ENCODE assay signal across 12 cellular contexts in genomic region chr4:23904639-23905061, GRCh38. TPM values are rescaled to one million over a fixed set of nuclear protein-coding genes. Genes with fewer than 3 reads are reported as not detected.
DNase-seq lines count a peak whose midpoint lies in the region; ATAC-seq and TF ChIP-seq lines count a peak whose summit lies in the region.
"Had no signal": no experiment of that assay in that cellular context is flagged by ENCODE, and none has a peak within 500 bp of the region (broad histone marks: within the 10 kb centered on the region; RNA-seq: fewer than 3 reads in every experiment).

No MANE protein-coding gene starts in this region.

- no peaks in the 10 kb centered on the region for H3K4me1 Mint-ChIP-seq in naive thymus-derived CD4-positive, alpha-beta T cell
- H3K4me1 Mint-ChIP-seq: CD4-positive, alpha-beta memory T cell had no signal

- DNase-seq in NCI-H128 (lab: John Stamatoyannopoulos, UW; ENCODE audit: unreplicated experiment), result peak; percentile 35
- DNase-seq in amygdala (lab: John Stamatoyannopoulos, UW), result peak in 29 of 56 donors; percentile 4 to 67 (median 23)
- no peak for DNase-seq in right atrium auricular region (ENCODE audit: low spot score)
- DNase-seq in gastrocnemius medialis, result no peak
- no peak for DNase-seq in naive thymus-derived CD4-positive, alpha-beta T cell
- no peak for DNase-seq in islet precursor cell
- no peak for DNase-seq in SK-N-SH
- DNase-seq: CD4-positive, alpha-beta memory T cell; effector CD4-positive, alpha-beta T cell; retina had no signal

- peaks cover 0 to 6% (median 0%) of the 10 kb centered on the region in 11 donors for H3K9me3 Mint-ChIP-seq in naive thymus-derived CD4-positive, alpha-beta T cell

- peak overlapping the region; percentile 68 to 84 for H3K27ac ChIP-seq in right atrium auricular region
- peak overlapping the region; percentile 64 to 84 (median 80) for H3K27ac ChIP-seq in gastrocnemius medialis
- no peak overlapping the region for H3K27ac ChIP-seq in naive thymus-derived CD4-positive, alpha-beta T cell (ENCODE audit: low read depth, low read length)
- no peak overlapping the region for H3K27ac ChIP-seq in SK-N-SH (ENCODE audit: low read depth in 2 of 2, low read length in 1 of 2)
- H3K27ac ChIP-seq: SJSA1 had no signal

- no peak for TF ChIP-seq EP300 in SK-N-SH (IDR thresholded peaks at IDR 0.05; ENCODE audit: borderline replicate concordance in 1 of 2, low read depth in 1 of 2, low read length in 1 of 2)

- no peak overlapping the region for H3K4me3 ChIP-seq in right atrium auricular region
- peak overlapping the region in 1 of 4 donors; percentile 22 for H3K4me3 ChIP-seq in gastrocnemius medialis
- H3K4me3 ChIP-seq in naive thymus-derived CD4-positive, alpha-beta T cell (ENCODE audit: low read length), result no peak overlapping the region
- H3K4me3 ChIP-seq in SK-N-SH (ENCODE audit: low read depth in 2 of 2, low read length in 1 of 2), result no peak overlapping the region
- H3K4me3 ChIP-seq: K562, SJSA1 had no signal

- H3K9me3 ChIP-seq in right atrium auricular region (no peaks in the 10 kb centered on the region), gastrocnemius medialis (no peaks in the 10 kb centered on the region), SK-N-SH (no peaks in the 10 kb centered on the region)
- H3K9me3 ChIP-seq in naive thymus-derived CD4-positive, alpha-beta T cell (ENCODE audit: control insufficient read depth in 2 of 3, low read length in 3 of 3), result no peaks in the 10 kb centered on the region
- H3K9me3 ChIP-seq: SJSA1 had no signal

- no peaks in the 10 kb centered on the region for H3K79me2 ChIP-seq in SK-N-SH (ENCODE audit: insufficient read depth)

- H3K27me3 Mint-ChIP-seq in naive thymus-derived CD4-positive, alpha-beta T cell, result peaks cover 0 to under 1% (median 0%) of the 10 kb centered on the region in 5 donors
- H3K27me3 Mint-ChIP-seq: CD4-positive, alpha-beta memory T cell had no signal

- POLR2A ChIA-PET in naive thymus-derived CD4-positive, alpha-beta T cell (lab: Charles Lee), result no interaction called here
- POLR2A ChIA-PET in SK-N-SH (lab: Yijun Ruan, JAX), result no interaction called here

- in situ Hi-C loops in gastrocnemius medialis (cut with MboI; ENCODE audit: low sequenced_read_pairs in 4 of 4), result no loop called here

- 66% methylated on average over 5 of the region's 5 CpGs for WGBS in SK-N-SH (ENCODE audit: low lambda C conversion rate)

- H2AFZ ChIP-seq in SK-N-SH (ENCODE audit: low read depth), result no peak overlapping the region

- ATAC-seq in gastrocnemius medialis, result peak; percentile 26 to 41
- ATAC-seq in naive thymus-derived CD4-positive, alpha-beta T cell, result no peak
- ATAC-seq: K562 had no signal

- H3F3A ChIP-seq in SK-N-SH (replicated peaks; ENCODE audit: insufficient read depth), result no peaks in the 10 kb centered on the region

- no peaks in the 10 kb centered on the region for H3K36me3 ChIP-seq in right atrium auricular region
- no peaks in the 10 kb centered on the region for H3K36me3 ChIP-seq in gastrocnemius medialis
- no peaks in the 10 kb centered on the region for H3K36me3 ChIP-seq in naive thymus-derived CD4-positive, alpha-beta T cell (ENCODE audit: control insufficient read depth in 2 of 3, insufficient read depth in 3 of 3, low read length in 3 of 3)
- no peaks in the 10 kb centered on the region for H3K36me3 ChIP-seq in SK-N-SH (replicated peaks in 1 of 2; ENCODE audit: control insufficient read depth in 1 of 2, insufficient read depth in 2 of 2, low read length in 1 of 2)
- H3K36me3 ChIP-seq: SJSA1 had no signal

- H3K27me3 ChIP-seq in right atrium auricular region (no peaks in the 10 kb centered on the region), gastrocnemius medialis (no peaks in the 10 kb centered on the region), SK-N-SH (ENCODE audit: insufficient read depth) (no peaks in the 10 kb centered on the region)
- H3K27me3 ChIP-seq in naive thymus-derived CD4-positive, alpha-beta T cell (ENCODE audit: control insufficient read depth in 2 of 2, insufficient read depth in 2 of 2, low read length in 2 of 2), result no peaks in the 10 kb centered on the region
- H3K27me3 ChIP-seq: SJSA1 had no signal

- H3K4me1 ChIP-seq in right atrium auricular region (peaks cover 0 to 4% of the 10 kb centered on the region in 2 donors), gastrocnemius medialis (peaks cover 12 to 22% of the 10 kb centered on the region in 2 donors), SK-N-SH (ENCODE audit: control insufficient read depth in 1 of 2, insufficient read depth in 2 of 2, low read depth in 1 of 2, low read length in 1 of 2) (no peaks in the 10 kb centered on the region)
- no peaks in the 10 kb centered on the region for H3K4me1 ChIP-seq in naive thymus-derived CD4-positive, alpha-beta T cell (ENCODE audit: control insufficient read depth in 2 of 2, insufficient read depth in 2 of 2, low read length in 2 of 2)
- H3K4me1 ChIP-seq: SJSA1 had no signal

- no peak overlapping the region for H3K4me2 ChIP-seq in SK-N-SH

- no peaks in the 10 kb centered on the region for H4K20me1 ChIP-seq in SK-N-SH (ENCODE audit: insufficient read depth)

- no peak overlapping the region for H3K27ac Mint-ChIP-seq in naive thymus-derived CD4-positive, alpha-beta T cell
- H3K27ac Mint-ChIP-seq: CD4-positive, alpha-beta memory T cell had no signal

- TF ChIP-seq POLR2A in gastrocnemius medialis (IDR thresholded peaks at IDR 0.05), result no peak

- TF ChIP-seq CTCF in right atrium auricular region (IDR thresholded peaks at IDR 0.05), result no peak
- TF ChIP-seq CTCF in gastrocnemius medialis (IDR thresholded peaks at IDR 0.05 in 4 of 5, conservative IDR thresholded peaks at IDR 0.05 in 1 of 5), result no peak
- no peak for TF ChIP-seq CTCF in SK-N-SH (IDR thresholded peaks at IDR 0.05)

- H3K4me3 Mint-ChIP-seq in naive thymus-derived CD4-positive, alpha-beta T cell, result no peak overlapping the region
- H3K4me3 Mint-ChIP-seq: CD4-positive, alpha-beta memory T cell had no signal

- intact Hi-C loops in gastrocnemius medialis (cut with DNase I; ENCODE audit: low total_unique reads), result loop anchor here (1.0 to 2.0 kb wide), 2 partner anchors 16 to 26 kb away; no protein-coding TSS in a partner anchor
- intact Hi-C loops in naive thymus-derived CD4-positive, alpha-beta T cell (cut with micrococcal nuclease), result no loop called here

- H3K9me2 ChIP-seq in SK-N-SH, result no peaks in the 10 kb centered on the region

- no peaks in the 10 kb centered on the region for H3K36me3 Mint-ChIP-seq in naive thymus-derived CD4-positive, alpha-beta T cell
- H3K36me3 Mint-ChIP-seq: CD4-positive, alpha-beta memory T cell had no signal

- H3K9ac ChIP-seq in SK-N-SH, result no peak overlapping the region

- CTCF ChIA-PET in naive thymus-derived CD4-positive, alpha-beta T cell (lab: Charles Lee), result no interaction called here
- CTCF ChIA-PET in SK-N-SH (lab: Yijun Ruan, JAX), result interaction anchor here (0.9 to 1.2 kb wide), 2 partner anchors 10 to 12 kb away, joined by 3 read pairs; no protein-coding TSS in a partner anchor

- no peak for TF ChIP-seq RAD21 in SK-N-SH (IDR thresholded peaks at IDR 0.05; ENCODE audit: low read length)

TF ChIP-seq in SK-N-SH, 30 proteins besides CTCF, POLR2A, EP300 and RAD21 (continues in another document):
- TF ChIP-seq GABPA (IDR thresholded peaks at IDR 0.05; ENCODE audit: low read depth) (no peak), POLR2AphosphoS5 (IDR thresholded peaks at IDR 0.05; ENCODE audit: low read depth, low read length) (no peak), SMC3 (IDR thresholded peaks at IDR 0.05; ENCODE audit: low read depth, low read length) (no peak), RXRA (IDR thresholded peaks at IDR 0.05; ENCODE audit: borderline replicate concordance, low read depth) (no peak), USF2 (IDR thresholded peaks at IDR 0.05; ENCODE audit: borderline replicate concordance, low read depth, low read length) (no peak), RFX5 (IDR thresholded peaks at IDR 0.05; ENCODE audit: low read length) (no peak), YY1 (IDR thresholded peaks at IDR 0.05; ENCODE audit: low read depth) (no peak), PBX3 (IDR thresholded peaks at IDR 0.05) (no peak), MXI1 (IDR thresholded peaks at IDR 0.05; ENCODE audit: low read depth, low read length) (no peak)

RNA-seq across cellular contexts. Expression of gene PPARGC1A, which starts 14.8 kb away (rescaled TPM):
- total RNA-seq in right atrium auricular region (10 to 100 TPM; 41.6 to 72.3 TPM), gastrocnemius medialis (10 to 100 TPM; 30.6 to 68.9 (median 52.3) TPM)
- not detected for total RNA-seq in naive thymus-derived CD4-positive, alpha-beta T cell
- not detected for polyA plus RNA-seq in naive thymus-derived CD4-positive, alpha-beta T cell
- polyA plus RNA-seq in SK-N-SH (2012; rRNA removed), result 0.06 and 0.07 TPM in 2 replicates
- polyA plus RNA-seq in SK-N-SH (2012; cell fraction: cytosol; rRNA removed), result 0.03 and 0.07 TPM in 2 replicates
- polyA plus RNA-seq in SK-N-SH (2012; cell fraction: nucleus; rRNA removed), result 0.08 and 0.14 TPM in 2 replicates
- total RNA-seq: CD4-positive, alpha-beta memory T cell had no signal
- polyA plus RNA-seq: CD4-positive, alpha-beta memory T cell; K562 had no signal

Comparison
In these comparisons a context has a peak if more than half of its experiments do, and no peak if none do; other contexts are left out.
1. DNase-seq: peak in NCI-H128 (single experiment) and amygdala (29 of 56); none in right atrium auricular region (single experiment), gastrocnemius medialis (0 of 2), naive thymus-derived CD4-positive, alpha-beta T cell (0 of 9), islet precursor cell (single experiment) and SK-N-SH (single experiment).
2. H3K27ac ChIP-seq: peak in right atrium auricular region (2 of 2) and gastrocnemius medialis (4 of 4); none in naive thymus-derived CD4-positive, alpha-beta T cell (single experiment) and SK-N-SH (0 of 2).
3. RNA of gene PPARGC1A, which starts 14.8 kb away (total RNA-seq): 41.6 to 72.3 TPM in right atrium auricular region and 30.6 to 68.9 TPM in gastrocnemius medialis; not detected in naive thymus-derived CD4-positive, alpha-beta T cell; every median in the first group is over 10 times any median in the second.